In genomic region chr10:102675151-102675886, GRCh38 we compare ENCODE assay signal across 9 cellular contexts. TPM values are rescaled to one million over a fixed set of nuclear protein-coding genes. Genes with fewer than 3 reads are reported as not detected.
DNase-seq lines count a peak whose midpoint lies in the region; TF ChIP-seq lines count a peak whose summit lies in the region.
"Had no signal": no experiment of that assay in that cellular context is flagged by ENCODE, and none has a peak within 500 bp of the region (broad histone marks: within the 10 kb centered on the region; RNA-seq: fewer than 3 reads in every experiment).

No MANE protein-coding gene starts in this region.

- H3K27ac ChIP-seq in spleen (peak overlapping the region; percentile 46 to 89 (median 74)), A673 (ENCODE audit: low read depth, low read length, poor library complexity, severe bottlenecking) (no peak overlapping the region)

- no peaks in the 10 kb centered on the region for H3K36me3 ChIP-seq in H7 (replicated peaks; ENCODE audit: control insufficient read depth, insufficient read depth, low read length)
- no peaks in the 10 kb centered on the region for H3K36me3 ChIP-seq in spleen
- H3K36me3 ChIP-seq in A673 (ENCODE audit: insufficient read depth, low read length, poor library complexity, severe bottlenecking): no peaks in the 10 kb centered on the region
- H3K36me3 ChIP-seq: gastrocnemius medialis had no signal

- 54 to 72% (median 56%) methylated on average over 10 of the region's 10 CpGs for WGBS in spleen, 5 donors

- CTCF ChIA-PET in A673 (lab: Charles Lee): no interaction called here

- POLR2A ChIA-PET in A673 (lab: Charles Lee; ENCODE audit: low non-redundant PET): no interaction called here

- no peaks in the 10 kb centered on the region for H3K9me3 ChIP-seq in spleen
- no peaks in the 10 kb centered on the region for H3K9me3 ChIP-seq in A673 (ENCODE audit: low read depth, low read length, poor library complexity, severe bottlenecking)
- H3K9me3 ChIP-seq: gastrocnemius medialis had no signal

- no peak for TF ChIP-seq POLR2A in spleen (IDR thresholded peaks at IDR 0.05)
- TF ChIP-seq POLR2A in erythroblast (IDR thresholded peaks at IDR 0.05; ENCODE audit: low read length): no peak

- BruUV-seq in A673 (replicated peaks; lab: Mats Ljungman, UMichigan): no TSS peak

- peaks cover 30 to 84% (median 62%) of the 10 kb centered on the region in 6 donors for H3K4me1 ChIP-seq in spleen
- H3K4me1 ChIP-seq in A673 (ENCODE audit: insufficient read depth, low read length, poor library complexity, severe bottlenecking): peaks cover 10% of the 10 kb centered on the region

- H3K27me3 ChIP-seq in H7 (ENCODE audit: control insufficient read depth, insufficient read depth, low read length) (no peaks in the 10 kb centered on the region), spleen (replicated peaks in 1 of 7) (no peaks in the 10 kb centered on the region), A673 (replicated peaks; ENCODE audit: insufficient read depth, low read depth, low read length, poor library complexity) (no peaks in the 10 kb centered on the region)
- H3K27me3 ChIP-seq: gastrocnemius medialis had no signal

- intact Hi-C loops in spleen (cut with DNase I; ENCODE audit: low total_unique reads) (no loop called here), A673 (cut with micrococcal nuclease; ENCODE audit: unreplicated experiment) (no loop called here)

- TF ChIP-seq CTCF in spleen (IDR thresholded peaks at IDR 0.05 in 8 of 11, conservative IDR thresholded peaks at IDR 0.05 in 3 of 11) (no peak), A673 (conservative IDR thresholded peaks at IDR 0.05; ENCODE audit: low read depth, low read length) (no peak)

- peak; percentile 68 for DNase-seq in H7
- DNase-seq in SK-N-DZ (ENCODE audit: low spot score): peak; percentile 67
- peak; percentile 17 for DNase-seq in iPS-NIHi7 (ENCODE audit: extremely low spot score)
- DNase-seq in spleen: no peak
- no peak for DNase-seq in erythroblast (lab: John Stamatoyannopoulos, UW)
- DNase-seq in A673 (ENCODE audit: low spot score): no peak
- no peak for DNase-seq in GOT3 (lab: John Stamatoyannopoulos, UW)
- DNase-seq: activated CD4-positive, CD25-positive, alpha-beta regulatory T cell; gastrocnemius medialis had no signal

- H3K4me3 ChIP-seq in H7 (ENCODE audit: insufficient read depth, low read depth, low read length): no peak overlapping the region
- peak overlapping the region in 1 of 8 donors; percentile 51 for H3K4me3 ChIP-seq in spleen
- no peak overlapping the region for H3K4me3 ChIP-seq in A673 (ENCODE audit: low read depth, low read length, poor library complexity, severe bottlenecking)

RNA-seq across cellular contexts. Expression of gene TRIM8, which starts 31.0 kb away (rescaled TPM):
- 43.5 and 46.4 TPM in 2 replicates for total RNA-seq in H7 (2014; rRNA removed; shearing (Covaris generic))
- 32.2 and 35.3 TPM in 2 replicates for polyA plus RNA-seq in SK-N-DZ (2014; cell fraction: cytosol; rRNA removed)
- polyA plus RNA-seq in SK-N-DZ (2014; cell fraction: nucleus; rRNA removed): 24.5 and 41.7 TPM in 2 replicates
- total RNA-seq in spleen: 100 to 1,000 TPM in 2 of 7 donors, 10 to 100 TPM in 5; 86.3 to 116 (median 94.9) TPM
- 10 to 100 TPM; 23.5 to 37.6 (median 27.0) TPM for polyA plus RNA-seq in spleen
- 29.4 and 32.0 TPM in 2 replicates for total RNA-seq in A673 (2021)

RNA-seq across cellular contexts. Expression of gene ARL3, which starts 38.9 kb away (rescaled TPM):
- 7.5 and 8.1 TPM in 2 replicates for total RNA-seq in H7 (2014; rRNA removed; shearing (Covaris generic))
- 18.1 and 18.2 TPM in 2 replicates for polyA plus RNA-seq in SK-N-DZ (2014; cell fraction: cytosol; rRNA removed)
- 11.4 and 12.1 TPM in 2 replicates for polyA plus RNA-seq in SK-N-DZ (2014; cell fraction: nucleus; rRNA removed)
- total RNA-seq in spleen (1 to 10 TPM; 2.2 to 5.1 (median 4.2) TPM), A673 (2021) (14.9 and 17.2 TPM in 2 replicates)
- polyA plus RNA-seq in spleen: 1 to 10 TPM; 2.6 to 4.1 (median 3.2) TPM

RNA-seq across cellular contexts. Expression of gene SFXN2, which starts 39.1 kb away (rescaled TPM):
- total RNA-seq in H7 (2014; rRNA removed; shearing (Covaris generic)): 10.9 and 11.6 TPM in 2 replicates
- polyA plus RNA-seq in SK-N-DZ (2014; cell fraction: cytosol; rRNA removed): 8.4 and 16.6 TPM in 2 replicates
- polyA plus RNA-seq in SK-N-DZ (2014; cell fraction: nucleus; rRNA removed): 27.1 and 37.8 TPM in 2 replicates
- total RNA-seq in spleen: 10 to 100 TPM in 5 of 7 donors, 1 to 10 TPM in 2; 5.5 to 12.8 (median 10.5) TPM
- 1 to 10 TPM; 3.0 to 6.0 (median 5.4) TPM for polyA plus RNA-seq in spleen
- 19.5 and 24.6 TPM in 2 replicates for total RNA-seq in A673 (2021)

Comparison
In these comparisons a context has a peak if more than half of its experiments do, and no peak if none do; other contexts are left out.
1. DNase-seq: peak in H7 (single experiment), SK-N-DZ (single experiment) and iPS-NIHi7 (single experiment); none in spleen (single experiment), erythroblast (0 of 2), A673 (single experiment) and GOT3 (single experiment).